ENCODE assay signal across 14 cellular contexts in genomic region chr3:126908752-126909275, GRCh38.
DNase-seq lines count a peak whose midpoint lies in the region; ATAC-seq, FAIRE-seq and TF ChIP-seq lines count a peak whose summit lies in the region.
"Had no signal": no experiment of that assay in that cellular context is flagged by ENCODE, and none has a peak within 500 bp of the region (broad histone marks: within the 10 kb centered on the region; RNA-seq: fewer than 3 reads in every experiment).

No MANE protein-coding gene starts in this region.

- H3K4me1 Mint-ChIP-seq in activated CD4-positive, alpha-beta memory T cell treated with anti-CD3 and anti-CD28 coated beads for 36 hours (ENCODE audit: low read depth): peaks cover 32% of the 10 kb centered on the region
- peaks cover 18% of the 10 kb centered on the region for H3K4me1 Mint-ChIP-seq in progenitor cell of endocrine pancreas (ENCODE audit: low read depth)

- H3K27me3 Mint-ChIP-seq in activated CD4-positive, alpha-beta memory T cell treated with anti-CD3 and anti-CD28 coated beads for 36 hours: no peaks in the 10 kb centered on the region
- no peaks in the 10 kb centered on the region for H3K27me3 Mint-ChIP-seq in progenitor cell of endocrine pancreas

- no peak overlapping the region for H3K4me3 Mint-ChIP-seq in activated CD4-positive, alpha-beta memory T cell treated with anti-CD3 and anti-CD28 coated beads for 36 hours
- no peak overlapping the region for H3K4me3 Mint-ChIP-seq in progenitor cell of endocrine pancreas (ENCODE audit: low read depth)
- H3K4me3 Mint-ChIP-seq: brain had no signal

- no peaks in the 10 kb centered on the region for H3K9me3 Mint-ChIP-seq in activated CD4-positive, alpha-beta memory T cell treated with anti-CD3 and anti-CD28 coated beads for 36 hours
- H3K9me3 Mint-ChIP-seq in progenitor cell of endocrine pancreas (ENCODE audit: low read depth): no peaks in the 10 kb centered on the region
- H3K9me3 Mint-ChIP-seq: brain had no signal

- no peak overlapping the region for H3K27ac Mint-ChIP-seq in activated CD4-positive, alpha-beta memory T cell treated with anti-CD3 and anti-CD28 coated beads for 36 hours
- H3K27ac Mint-ChIP-seq in progenitor cell of endocrine pancreas: peak overlapping the region; percentile 76

- FAIRE-seq in GM12892 (lab: Jason Lieb, UNC): peak; percentile 5

- H3K36me3 Mint-ChIP-seq in activated CD4-positive, alpha-beta memory T cell treated with anti-CD3 and anti-CD28 coated beads for 36 hours: peaks cover 12% of the 10 kb centered on the region
- H3K36me3 Mint-ChIP-seq in progenitor cell of endocrine pancreas (ENCODE audit: insufficient read depth): peaks cover 2% of the 10 kb centered on the region

- TF ChIP-seq POLR2A in GM12892 (IDR thresholded peaks at IDR 0.05; ENCODE audit: low read depth, low read length) (no peak), NB4 (IDR thresholded peaks at IDR 0.05; ENCODE audit: extremely low read depth, insufficient read length) (no peak)

- DNase-seq in GM12892 (ENCODE audit: insufficient read length) (no peak), NB4 (ENCODE audit: low read depth) (peak; percentile 78), progenitor cell of endocrine pancreas (ENCODE audit: low spot score, unreplicated experiment) (no peak), GM19238 (ENCODE audit: insufficient read length, low spot score) (no peak), NCI-H345 (lab: John Stamatoyannopoulos, UW) (no peak)
- DNase-seq in activated CD4-positive, alpha-beta memory T cell treated with anti-CD3 and anti-CD28 coated beads for 36 hours: peak; percentile 23
- DNase-seq: activated gamma-delta T cell treated with Interleukin-2 at 50 U/mL for 16 hours, NCI-H1417, NCI-H446 treated with DMSO at 0.1 percent for 48 hours, nucleus accumbens, stomach had no signal

- CTCF ChIA-PET in activated CD4-positive, alpha-beta memory T cell treated with anti-CD3 and anti-CD28 coated beads for 36 hours (lab: Charles Lee): no interaction called here

- ATAC-seq in HG03175 (IDR thresholded peaks at IDR 0.05; ENCODE audit: unreplicated experiment): no peak

- TF ChIP-seq CTCF in NB4 (IDR thresholded peaks at IDR 0.05; ENCODE audit: low read depth, low read length): no peak
- no peak for TF ChIP-seq CTCF in progenitor cell of endocrine pancreas (IDR thresholded peaks at IDR 0.05; ENCODE audit: unreplicated experiment)

- POLR2A ChIA-PET in activated CD4-positive, alpha-beta memory T cell treated with anti-CD3 and anti-CD28 coated beads for 36 hours (lab: Charles Lee): no interaction called here

- intact Hi-C loops in activated CD4-positive, alpha-beta memory T cell treated with anti-CD3 and anti-CD28 coated beads for 36 hours (cut with micrococcal nuclease): no loop called here

- no peak overlapping the region for H3K4me3 ChIP-seq in NB4 (ENCODE audit: low read depth, low read length)
- H3K4me3 ChIP-seq: smooth muscle cell, stomach had no signal

Comparison
In these comparisons a context has a peak if more than half of its experiments do, and no peak if none do; other contexts are left out.
1. DNase-seq: peak in NB4 (single experiment) and activated CD4-positive, alpha-beta memory T cell treated with anti-CD3 and anti-CD28 coated beads for 36 hours (single experiment); none in GM12892 (single experiment), progenitor cell of endocrine pancreas (single experiment), GM19238 (single experiment) and NCI-H345 (single experiment).